Comparison of ENCODE assay signal across 7 cellular contexts in the genomic region with DNA sequence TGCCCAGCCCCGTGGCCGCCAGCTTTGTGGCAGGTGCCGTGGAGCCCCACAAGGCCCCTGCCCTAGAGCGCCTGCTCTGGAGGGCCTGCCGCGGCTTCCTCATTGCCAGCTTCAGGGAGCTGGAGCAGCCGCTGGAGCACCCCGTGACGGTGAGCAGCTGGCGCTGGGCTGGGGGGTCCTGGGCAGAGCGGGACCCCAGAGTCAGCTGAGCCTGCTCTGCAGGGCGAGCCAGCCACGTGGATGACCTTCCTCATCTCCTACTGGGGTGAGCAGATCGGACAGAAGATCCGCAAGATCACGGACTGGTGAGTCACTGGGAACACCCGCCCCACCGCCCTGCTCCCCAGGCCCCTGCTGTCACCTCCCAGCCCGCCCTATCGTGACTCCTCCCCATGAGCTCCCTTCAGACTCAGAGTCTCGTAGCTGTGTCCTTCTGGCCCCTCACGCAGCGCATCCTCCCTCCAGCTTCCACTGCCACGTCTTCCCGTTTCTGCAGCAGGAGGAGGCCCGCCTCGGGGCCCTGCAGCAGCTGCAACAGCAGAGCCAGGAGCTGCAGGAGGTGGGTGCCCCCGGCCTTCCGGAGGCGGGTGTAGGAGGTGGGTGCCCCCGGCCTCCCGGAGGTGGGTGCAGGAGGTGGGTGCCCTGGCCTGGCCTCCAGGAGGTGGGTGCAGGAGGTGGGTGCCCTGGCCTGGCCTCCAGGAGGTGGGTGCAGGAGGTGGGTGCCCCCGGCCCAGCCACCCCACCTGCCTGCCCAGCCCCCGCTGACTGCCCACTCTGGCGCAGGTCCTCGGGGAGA. TPM values are rescaled to one million over a fixed set of nuclear protein-coding genes. Genes with fewer than 3 reads are reported as not detected.
A peak's percentile ranks its signal among the peaks of the same experiment; 100 is the strongest.
DNase-seq lines count a peak whose midpoint lies in the region; FAIRE-seq and TF ChIP-seq lines count a peak whose summit lies in the region.
"Had no signal": no experiment of that assay in that cellular context is flagged by ENCODE, and none has a peak within 500 bp of the region (broad histone marks: within the 10 kb centered on the region; RNA-seq: fewer than 3 reads in every experiment).

No MANE protein-coding gene starts in this region.

- H3K4me3 Mint-ChIP-seq in nephron = no peak overlapping the region
- H3K4me3 Mint-ChIP-seq: activated CD4-positive, alpha-beta memory T cell treated with anti-CD3 and anti-CD28 coated beads for 36 hours had no signal

- TF ChIP-seq POLR2A in H54 (IDR thresholded peaks at IDR 0.05; ENCODE audit: low read depth, low read length) = peak; percentile 22; the same call in 1 of the 2 replicates
- no peak for TF ChIP-seq POLR2A in GM12892 (IDR thresholded peaks at IDR 0.05; ENCODE audit: low read depth, low read length)

- FAIRE-seq in H54 (lab: Jason Lieb, UNC) (peak; percentile 70), GM12892 (lab: Jason Lieb, UNC) (no peak)

- H3K36me3 Mint-ChIP-seq in nephron (ENCODE audit: low read depth) = no peaks in the 10 kb centered on the region

- H3K27ac Mint-ChIP-seq in nephron = peak overlapping the region in 2 of 3 experiments; percentile 58 to 83
- H3K27ac Mint-ChIP-seq: activated CD4-positive, alpha-beta memory T cell treated with anti-CD3 and anti-CD28 coated beads for 36 hours had no signal

- peak; percentile 100 for DNase-seq in H54 (ENCODE audit: insufficient read length, low spot score)
- peak; percentile 45 to 71 for DNase-seq in SHP77 (lab: John Stamatoyannopoulos, UW)
- no peak for DNase-seq in RKO (ENCODE audit: low spot score)
- no peak for DNase-seq in medulla oblongata (ENCODE audit: extremely low spot score)
- no peak for DNase-seq in GM12892 (ENCODE audit: insufficient read length)
- DNase-seq: activated CD4-positive, alpha-beta memory T cell treated with anti-CD3 and anti-CD28 coated beads for 36 hours had no signal

- H3K4me1 Mint-ChIP-seq in nephron = peaks cover 12% of the 10 kb centered on the region

- TF ChIP-seq CTCF in nephron (IDR thresholded peaks at IDR 0.05; ENCODE audit: unreplicated experiment in 3 of 3) = no peak

- no peaks in the 10 kb centered on the region for H3K9me3 Mint-ChIP-seq in nephron
- H3K9me3 Mint-ChIP-seq: activated CD4-positive, alpha-beta memory T cell treated with anti-CD3 and anti-CD28 coated beads for 36 hours had no signal

- H3K27me3 Mint-ChIP-seq in nephron (ENCODE audit: low read depth) = no peaks in the 10 kb centered on the region
- H3K27me3 Mint-ChIP-seq: activated CD4-positive, alpha-beta memory T cell treated with anti-CD3 and anti-CD28 coated beads for 36 hours had no signal

RNA-seq across cellular contexts. Expression of a gene that starts 4.7 kb away (rescaled TPM):
- 32.9 TPM for polyA plus RNA-seq in GM12892 (2012; ENCODE audit: missing spikeins)

RNA-seq across cellular contexts. Expression of a gene that starts 13.1 kb away (rescaled TPM):
- polyA plus RNA-seq in GM12892 (2012; ENCODE audit: missing spikeins) = 67.3 TPM

RNA-seq across cellular contexts. Expression of a gene that starts 33.4 kb away (rescaled TPM):
- 0.13 TPM for polyA plus RNA-seq in GM12892 (2012; ENCODE audit: missing spikeins)

RNA-seq across cellular contexts. Expression of a gene that starts 39.6 kb away (rescaled TPM):
- polyA plus RNA-seq in GM12892 (2012; ENCODE audit: missing spikeins) = 19.5 TPM

Comparison
In these comparisons a context has a peak if more than half of its experiments do, and no peak if none do; other contexts are left out.
1. DNase-seq: peak in H54 (single experiment) and SHP77 (2 of 2); none in RKO (single experiment), medulla oblongata (single experiment) and GM12892 (single experiment).